ENCODE assay signal across 29 cellular contexts in genomic region chr1:25913166-25913565, GRCh38. TPM values are rescaled to one million over a fixed set of nuclear protein-coding genes. Genes with fewer than 3 reads are reported as not detected.
"Had no signal": no experiment of that assay in that cellular context is flagged by ENCODE, and none has a peak within 500 bp of the region (broad histone marks: within the 10 kb centered on the region; RNA-seq: fewer than 3 reads in every experiment).

No MANE protein-coding gene starts in this region.

- H3K36me3 ChIP-seq: ascending aorta, breast epithelium, esophagus muscularis mucosa, gastrocnemius medialis, heart left ventricle, WERI-Rb-1 had no signal

- ATAC-seq: activated CD4-positive, CD25-positive, alpha-beta regulatory T cell treated with anti-CD3 and anti-CD28 coated beads, Interleukin-2, amount 50 U/mL, for 24 hours; activated CD8-positive, alpha-beta memory T cell treated with anti-CD3 and anti-CD28 coated beads, Interleukin-2, amount 10 ng/mL, durations not matched to agents 7 days and 5 days; activated CD8-positive, alpha-beta T cell treated with anti-CD3 and anti-CD28 coated beads, Interleukin-2, amount 10 ng/mL, durations not matched to agents 7 days and 5 days; activated naive CD4-positive, alpha-beta T cell treated with anti-CD3 and anti-CD28 coated beads, Interleukin-2, amount 50 U/mL, for 72 hours; gastrocnemius medialis; T-helper 17 cell had no signal

- H3K4me3 ChIP-seq: ascending aorta, breast epithelium, esophagus muscularis mucosa, gastrocnemius medialis, heart left ventricle had no signal

- H3K4me1 ChIP-seq: ascending aorta, breast epithelium, esophagus muscularis mucosa, gastrocnemius medialis had no signal

- H3K9me3 ChIP-seq: ascending aorta, breast epithelium, esophagus muscularis mucosa, gastrocnemius medialis, heart left ventricle had no signal

- H3K27me3 ChIP-seq: ascending aorta, breast epithelium, esophagus muscularis mucosa, foreskin keratinocyte, gastrocnemius medialis, heart left ventricle had no signal

- H3K27ac ChIP-seq: ascending aorta, breast epithelium, esophagus muscularis mucosa, foreskin keratinocyte, gastrocnemius medialis, WERI-Rb-1 had no signal

- DNase-seq: activated B cell treated with CpG ODN at 0.5 μM for 24 hours; activated CD4-positive, alpha-beta T cell treated with anti-CD3 and anti-CD28 coated beads for 48 hours; activated CD4-positive, alpha-beta T cell treated with anti-CD3 and anti-CD28 coated beads, Interleukin-2, amount 50 U/mL, for 1 hour; activated CD4-positive, alpha-beta T cell treated with anti-CD3 and anti-CD28 coated beads, Interleukin-2, amount 50 U/mL, for 48 hours; activated CD8-positive, alpha-beta memory T cell treated with anti-CD3 and anti-CD28 coated beads, Interleukin-2, amount 10 ng/mL, durations not matched to agents 7 days and 5 days; activated CD8-positive, alpha-beta memory T cell treated with anti-CD3 and anti-CD28 coated beads, Interleukin-2, amount 50 U/mL, for 4 hours; activated CD8-positive, alpha-beta T cell treated with anti-CD3 and anti-CD28 coated beads, Interleukin-2, amount 10 ng/mL, durations not matched to agents 7 days and 5 days; activated effector memory CD4-positive, alpha-beta T cell treated with anti-CD3 and anti-CD28 coated beads, Interleukin-2, amount 50 U/mL, for 16 hours; activated naive CD4-positive, alpha-beta T cell treated with anti-CD3 and anti-CD28 coated beads for 36 hours; activated naive CD8-positive, alpha-beta T cell treated with anti-CD3 and anti-CD28 coated beads, Interleukin-2, amount 10 ng/mL, durations not matched to agents 7 days and 5 days; activated T-cell treated with anti-CD3 and anti-CD28 coated beads, Interleukin-2, amount 50 U/mL, for 1 hour; activated T-cell treated with anti-CD3 and anti-CD28 coated beads, Interleukin-2, amount 50 U/mL, for 48 hours; cortex of kidney; effector CD8-positive, alpha-beta T cell; erythroblast; gastrocnemius medialis; glutamatergic neuron; heart left ventricle; T-helper 1 cell; T-helper 17 cell; T1000; WERI-Rb-1 had no signal

RNA-seq across cellular contexts. Expression of gene AUNIP, which starts 53.9 kb away (rescaled TPM):
- total RNA-seq: ascending aorta, cardiac septum, esophagus muscularis mucosa, gastrocnemius medialis had no signal
